Comparison of ENCODE assay signal across 17 cellular contexts in genomic region chr2:120331903-120332302, GRCh38. TPM values are rescaled to one million over a fixed set of nuclear protein-coding genes. Genes with fewer than 3 reads are reported as not detected.
DNase-seq lines count a peak whose midpoint lies in the region; ATAC-seq and TF ChIP-seq lines count a peak whose summit lies in the region.
"Had no signal": no experiment of that assay in that cellular context is flagged by ENCODE, and none has a peak within 500 bp of the region (broad histone marks: within the 10 kb centered on the region; RNA-seq: fewer than 3 reads in every experiment).

No MANE protein-coding gene starts in this region.

- TF ChIP-seq CTCF in left ventricle myocardium inferior (IDR thresholded peaks at IDR 0.05; ENCODE audit: borderline replicate concordance) (no peak), fibroblast of the aortic adventitia (IDR thresholded peaks at IDR 0.05; ENCODE audit: insufficient read depth, low read length) (no peak)

- H3K4me3 ChIP-seq in left ventricle myocardium inferior = no peak overlapping the region
- no peak overlapping the region for H3K4me3 ChIP-seq in fibroblast of the aortic adventitia (ENCODE audit: low read depth, low read length)
- H3K4me3 ChIP-seq: GM23248 had no signal

- H3K4me1 ChIP-seq in left ventricle myocardium inferior = no peaks in the 10 kb centered on the region

- no peak for DNase-seq in left ventricle myocardium superior
- no peak for DNase-seq in left ventricle myocardium inferior
- DNase-seq in SK-MEL-5 (ENCODE audit: low read depth, low spot score) = peak; percentile 17
- DNase-seq in fibroblast of the aortic adventitia (ENCODE audit: low read depth) = peak; percentile 38
- DNase-seq in activated CD8-positive, alpha-beta T cell treated with anti-CD3 and anti-CD28 coated beads, Interleukin-2, amount 10 ng/mL, durations not matched to agents 7 days and 5 days = no peak
- DNase-seq in midbrain (lab: John Stamatoyannopoulos, UW) = no peak
- DNase-seq in CD1c-positive myeloid dendritic cell (ENCODE audit: extremely low spot score) = no peak
- DNase-seq: ACHN; CD8-positive, alpha-beta memory T cell; DMS53; GF-D8; GM23248; H7 had no signal

- H3K9me3 Mint-ChIP-seq in activated CD8-positive, alpha-beta T cell treated with anti-CD3 and anti-CD28 coated beads, Interleukin-2, amount 10 ng/mL, durations not matched to agents 7 days and 5 days (ENCODE audit: insufficient read depth) = no peaks in the 10 kb centered on the region

- H3K4me3 Mint-ChIP-seq in activated CD8-positive, alpha-beta T cell treated with anti-CD3 and anti-CD28 coated beads, Interleukin-2, amount 10 ng/mL, durations not matched to agents 7 days and 5 days = no peak overlapping the region
- H3K4me3 Mint-ChIP-seq: B cell; CD8-positive, alpha-beta memory T cell had no signal

- H3K9me3 ChIP-seq in left ventricle myocardium inferior (replicated peaks) = peaks cover 5% of the 10 kb centered on the region

- CTCF ChIA-PET in activated CD8-positive, alpha-beta T cell treated with anti-CD3 and anti-CD28 coated beads, Interleukin-2, amount 10 ng/mL, durations not matched to agents 7 days and 5 days (lab: Charles Lee) = interaction anchor here (1.1 kb wide), 1 partner anchor 364 kb away, joined by 3 read pairs; no protein-coding TSS in a partner anchor

- peaks cover 25% of the 10 kb centered on the region for H3K27me3 Mint-ChIP-seq in activated CD8-positive, alpha-beta T cell treated with anti-CD3 and anti-CD28 coated beads, Interleukin-2, amount 10 ng/mL, durations not matched to agents 7 days and 5 days (ENCODE audit: low read depth)

- no peak overlapping the region for H3K27ac ChIP-seq in left ventricle myocardium inferior (replicated peaks)
- H3K27ac ChIP-seq: GM23248, HL-60 had no signal

- POLR2A ChIA-PET in activated CD8-positive, alpha-beta T cell treated with anti-CD3 and anti-CD28 coated beads, Interleukin-2, amount 10 ng/mL, durations not matched to agents 7 days and 5 days (lab: Charles Lee) = no interaction called here

- intact Hi-C loops in left ventricle myocardium superior (cut with micrococcal nuclease) (no loop called here), left ventricle myocardium inferior (cut with micrococcal nuclease) (loop anchor here (5.0 kb wide), 1 partner anchor 345 kb away; no protein-coding TSS in a partner anchor)

- H3K36me3 Mint-ChIP-seq in activated CD8-positive, alpha-beta T cell treated with anti-CD3 and anti-CD28 coated beads, Interleukin-2, amount 10 ng/mL, durations not matched to agents 7 days and 5 days (ENCODE audit: low read depth) = no peaks in the 10 kb centered on the region
- H3K36me3 Mint-ChIP-seq: CD14-positive monocyte had no signal

- H3K27ac Mint-ChIP-seq in activated CD8-positive, alpha-beta T cell treated with anti-CD3 and anti-CD28 coated beads, Interleukin-2, amount 10 ng/mL, durations not matched to agents 7 days and 5 days = no peak overlapping the region
- H3K27ac Mint-ChIP-seq: B cell, CD14-positive monocyte had no signal

- ATAC-seq in left ventricle myocardium superior = peak; percentile 60
- ATAC-seq in activated CD8-positive, alpha-beta T cell treated with anti-CD3 and anti-CD28 coated beads, Interleukin-2, amount 10 ng/mL, durations not matched to agents 7 days and 5 days = no peak
- ATAC-seq in GM19395 (IDR thresholded peaks at IDR 0.05; ENCODE audit: unreplicated experiment) = no peak

- H3K4me1 Mint-ChIP-seq in activated CD8-positive, alpha-beta T cell treated with anti-CD3 and anti-CD28 coated beads, Interleukin-2, amount 10 ng/mL, durations not matched to agents 7 days and 5 days (ENCODE audit: low read depth) = no peaks in the 10 kb centered on the region
- H3K4me1 Mint-ChIP-seq: CD8-positive, alpha-beta memory T cell had no signal

- H3K36me3 ChIP-seq in left ventricle myocardium inferior = no peaks in the 10 kb centered on the region

- in situ Hi-C loops in SK-MEL-5 (cut with HindIII; ENCODE audit: low pct_unique_long_range_greater_than_20kb, low sequenced_read_pairs) = no loop called here

- peaks cover 44% of the 10 kb centered on the region for H3K27me3 ChIP-seq in left ventricle myocardium inferior (ENCODE audit: low read depth)

RNA-seq across cellular contexts. Expression of gene INHBB, which starts 14.0 kb away (rescaled TPM):
- total RNA-seq in left ventricle myocardium superior = 2.8 TPM
- 3.2 TPM for total RNA-seq in left ventricle myocardium inferior
- not detected in 2 replicates for total RNA-seq in SK-MEL-5 (2014; rRNA removed; shearing (Covaris generic))
- polyA plus RNA-seq in SK-MEL-5 (2015; cell fraction: cytosol; rRNA removed) = not detected in 2 replicates
- not detected in 2 replicates for polyA plus RNA-seq in SK-MEL-5 (2015; cell fraction: nucleus; rRNA removed)
- not detected in 2 replicates for total RNA-seq in fibroblast of the aortic adventitia (ENCODE audit: low replicate concordance)
- total RNA-seq in activated CD8-positive, alpha-beta T cell treated with anti-CD3 and anti-CD28 coated beads, Interleukin-2, amount 10 ng/mL, durations not matched to agents 7 days and 5 days = not detected
- total RNA-seq: B cell; CD8-positive, alpha-beta memory T cell had no signal
- polyA plus RNA-seq: CD14-positive monocyte; CD8-positive, alpha-beta memory T cell had no signal

Comparison
In these comparisons a context has a peak if more than half of its experiments do, and no peak if none do; other contexts are left out.
1. DNase-seq: peak in SK-MEL-5 (single experiment) and fibroblast of the aortic adventitia (single experiment); none in left ventricle myocardium superior (single experiment), left ventricle myocardium inferior (single experiment), activated CD8-positive, alpha-beta T cell treated with anti-CD3 and anti-CD28 coated beads, Interleukin-2, amount 10 ng/mL, durations not matched to agents 7 days and 5 days (single experiment), midbrain (single experiment) and CD1c-positive myeloid dendritic cell (single experiment).